In the genomic region with DNA sequence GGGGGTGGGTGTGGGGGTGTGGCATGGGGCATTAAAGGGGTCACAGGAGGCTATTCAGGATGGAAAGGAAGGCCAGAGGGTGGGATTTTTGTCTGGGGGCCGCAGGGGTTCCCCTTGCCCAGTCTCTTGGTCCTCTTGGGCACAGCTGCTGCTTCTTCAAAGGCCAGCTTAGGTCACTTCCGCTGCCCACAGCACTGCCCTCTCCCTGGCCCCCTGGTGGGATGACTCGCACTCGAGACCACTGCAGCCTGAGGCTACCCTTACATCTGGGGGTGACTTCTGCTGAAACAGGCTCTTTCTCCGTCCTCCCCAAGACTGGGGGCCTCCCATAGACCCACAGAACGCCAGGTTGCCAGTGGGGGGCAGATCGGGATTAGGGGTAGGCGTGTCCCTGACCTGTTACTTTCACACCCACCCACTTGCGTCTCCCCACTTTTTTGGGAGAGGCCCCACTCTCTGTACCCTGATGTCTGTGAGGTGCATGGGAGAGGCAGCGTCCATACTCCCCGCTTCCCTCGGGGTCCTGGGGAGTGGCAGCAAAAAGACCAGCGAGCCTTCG, we compare ENCODE assay signal across 10 cellular contexts. TPM values are rescaled to one million over a fixed set of nuclear protein-coding genes. Genes with fewer than 3 reads are reported as not detected.
DNase-seq lines count a peak whose midpoint lies in the region; ATAC-seq and TF ChIP-seq lines count a peak whose summit lies in the region.
"Had no signal": no experiment of that assay in that cellular context is flagged by ENCODE, and none has a peak within 500 bp of the region (broad histone marks: within the 10 kb centered on the region; RNA-seq: fewer than 3 reads in every experiment).

No MANE protein-coding gene starts in this region.

- H3K27ac Mint-ChIP-seq in HFFc6 (no peak overlapping the region), naive B cell (peak overlapping the region in 2 of 6 donors; percentile 89 to 93)

- peak overlapping the region; percentile 30; the same call in 1 of the 2 replicates for H3K27ac ChIP-seq in BLaER1

- H3K9me3 ChIP-seq in BLaER1 = peaks cover 20% of the 10 kb centered on the region

- H3K4me2 ChIP-seq in BLaER1 = peak overlapping the region; percentile 99

- DNase-seq in HFFc6 = no peak
- no peak for DNase-seq in astrocyte of the spinal cord (ENCODE audit: low read depth, low spot score)
- no peak for DNase-seq in naive B cell
- no peak for DNase-seq in NCI-H774 (lab: John Stamatoyannopoulos, UW)

- H3K4me1 ChIP-seq in BLaER1 = peaks cover 56% of the 10 kb centered on the region

- ATAC-seq in naive B cell (ENCODE audit: low read depth in 2 of 2) (no peak), GM19467 (IDR thresholded peaks at IDR 0.05; ENCODE audit: unreplicated experiment) (no peak), HG03469 (IDR thresholded peaks at IDR 0.05; ENCODE audit: unreplicated experiment) (no peak), HG02610 (IDR thresholded peaks at IDR 0.05; ENCODE audit: unreplicated experiment) (no peak)

- H3K36me3 ChIP-seq in BLaER1 = no peaks in the 10 kb centered on the region

- TF ChIP-seq CTCF in HFFc6 (IDR thresholded peaks at IDR 0.05) = no peak
- no peak for TF ChIP-seq CTCF in astrocyte of the spinal cord (IDR thresholded peaks at IDR 0.05; ENCODE audit: low read depth, low read length)

- peaks cover 8% of the 10 kb centered on the region; the same call in 1 of the 2 replicates for H3K4me1 Mint-ChIP-seq in HFFc6 (ENCODE audit: low read depth)
- H3K4me1 Mint-ChIP-seq in naive B cell = peaks cover 36 to 47% (median 47%) of the 10 kb centered on the region in 3 donors

- H3K4me3 Mint-ChIP-seq in HFFc6 (peak overlapping the region; percentile 51; the same call in 1 of the 2 replicates), naive B cell (peak overlapping the region; percentile 76 to 90 (median 82))

- H3K36me3 Mint-ChIP-seq in HFFc6 (ENCODE audit: low read depth) = no peaks in the 10 kb centered on the region
- H3K36me3 Mint-ChIP-seq in naive B cell = no peaks in the 10 kb centered on the region

- in situ Hi-C loops in astrocyte of the spinal cord (cut with HindIII; ENCODE audit: low sequenced_read_pairs) = no loop called here

- peaks cover 25% of the 10 kb centered on the region for H3K27me3 Mint-ChIP-seq in HFFc6 (ENCODE audit: insufficient read depth)
- peaks cover 0 to 13% (median 6%) of the 10 kb centered on the region in 3 donors for H3K27me3 Mint-ChIP-seq in naive B cell

- peak overlapping the region; percentile 73 for H3K4me3 ChIP-seq in BLaER1
- H3K4me3 ChIP-seq in astrocyte of the spinal cord (ENCODE audit: low read depth, low read length) = peak overlapping the region; percentile 26

- H4K20me1 ChIP-seq in BLaER1 = peaks cover 21% of the 10 kb centered on the region

- H3K27me3 ChIP-seq in BLaER1 = peaks cover 37% of the 10 kb centered on the region

- H3K9me3 Mint-ChIP-seq in HFFc6 = no peaks in the 10 kb centered on the region
- peaks cover 0 to 5% (median 0%) of the 10 kb centered on the region in 7 donors for H3K9me3 Mint-ChIP-seq in naive B cell

- peak overlapping the region; percentile 55; the same call in 1 of the 2 replicates for H3K9ac ChIP-seq in BLaER1

RNA-seq across cellular contexts. Expression of a gene that starts 1.3 kb away (rescaled TPM):
- not detected for total RNA-seq in HFFc6 (2021; fragmentation: NEBNext Ultra II Directional; extraction: Animal tissue kit (Norgen Biotek cat#: 25700))
- polyA plus RNA-seq in naive B cell (ENCODE audit: low read depth in 6 of 6) = under 1 TPM in 1 of 6 donors, not detected in 5; 0.47 TPM
- total RNA-seq: urinary bladder had no signal

RNA-seq across cellular contexts. Expression of a gene that starts 3.0 kb away (rescaled TPM):
- total RNA-seq in HFFc6 (2021; fragmentation: NEBNext Ultra II Directional; extraction: Animal tissue kit (Norgen Biotek cat#: 25700)) = under 1 TPM; 0.27 to 1.00 (median 0.41) TPM
- 1 to 10 TPM in 5 of 6 donors, under 1 TPM in 1; 0.91 to 3.4 (median 2.3) TPM for polyA plus RNA-seq in naive B cell (ENCODE audit: low read depth in 6 of 6)

RNA-seq across cellular contexts. Expression of a gene that starts 3.6 kb away (rescaled TPM):
- 10 to 100 TPM; 11.0 to 16.3 (median 12.9) TPM for total RNA-seq in HFFc6 (2021; fragmentation: NEBNext Ultra II Directional; extraction: Animal tissue kit (Norgen Biotek cat#: 25700))
- 100 to 1,000 TPM; 112 to 170 (median 132) TPM for polyA plus RNA-seq in naive B cell (ENCODE audit: low read depth in 6 of 6)

RNA-seq across cellular contexts. Expression of a gene that starts 19.9 kb away (rescaled TPM):
- 10 to 100 TPM; 36.8 to 47.4 (median 41.5) TPM for total RNA-seq in HFFc6 (2021; fragmentation: NEBNext Ultra II Directional; extraction: Animal tissue kit (Norgen Biotek cat#: 25700))
- polyA plus RNA-seq in naive B cell (ENCODE audit: low read depth in 6 of 6) = 10 to 100 TPM; 30.2 to 51.5 (median 41.4) TPM

RNA-seq across cellular contexts. Expression of a gene that starts 24.5 kb away (rescaled TPM):
- total RNA-seq in HFFc6 (2021; fragmentation: NEBNext Ultra II Directional; extraction: Animal tissue kit (Norgen Biotek cat#: 25700)) = not detected
- polyA plus RNA-seq in naive B cell (ENCODE audit: low read depth in 6 of 6) = not detected
- total RNA-seq: cerebellum, urinary bladder had no signal
- polyA plus RNA-seq: urinary bladder had no signal
